27 cellular contexts compared by ENCODE assay signal in the genomic region with DNA sequence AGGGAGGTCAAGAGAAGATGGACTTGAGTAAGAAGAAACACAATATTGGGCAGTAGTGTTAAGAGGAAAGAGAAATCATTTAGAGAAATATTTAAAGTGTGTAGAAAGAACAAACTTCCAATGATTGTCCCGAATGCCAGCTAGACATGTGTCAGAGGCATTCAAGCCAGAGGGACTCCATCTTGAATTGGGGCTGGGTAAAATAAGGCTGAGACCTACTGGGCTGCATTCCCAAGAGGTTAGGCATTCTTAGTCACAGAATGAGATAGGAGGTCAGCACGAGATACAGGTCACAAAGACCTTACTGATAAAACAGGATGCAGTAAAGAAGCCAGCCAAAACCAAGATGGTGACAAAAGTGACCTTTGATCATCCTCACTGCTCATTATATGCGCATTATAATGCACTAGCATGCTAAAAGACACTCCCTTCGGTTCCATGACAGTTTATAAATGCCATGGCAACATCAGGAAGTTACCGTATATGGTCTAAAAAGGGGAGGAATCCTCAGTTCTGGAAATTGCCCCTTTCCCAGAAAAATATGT.
"Had no signal": no experiment of that assay in that cellular context is flagged by ENCODE, and none has a peak within 500 bp of the region (broad histone marks: within the 10 kb centered on the region; RNA-seq: fewer than 3 reads in every experiment).

No MANE protein-coding gene starts in this region.

- DNase-seq: activated CD4-positive, alpha-beta memory T cell treated with anti-CD3 and anti-CD28 coated beads for 36 hours; activated CD4-positive, alpha-beta T cell treated with anti-CD3 and anti-CD28 coated beads for 1 hour; activated CD4-positive, alpha-beta T cell treated with anti-CD3 and anti-CD28 coated beads for 4 hours; activated CD4-positive, alpha-beta T cell treated with anti-CD3 and anti-CD28 coated beads, Interleukin-2, amount 50 U/mL, for 1 hour; activated CD8-positive, alpha-beta memory T cell treated with anti-CD3 and anti-CD28 coated beads, Interleukin-2, amount 10 ng/mL, durations not matched to agents 7 days and 5 days; activated CD8-positive, alpha-beta memory T cell treated with anti-CD3 and anti-CD28 coated beads, Interleukin-2, amount 50 U/mL, for 4 hours; activated CD8-positive, alpha-beta T cell treated with anti-CD3 and anti-CD28 coated beads, Interleukin-2, amount 10 ng/mL, durations not matched to agents 7 days and 5 days; activated effector memory CD4-positive, alpha-beta T cell treated with anti-CD3 and anti-CD28 coated beads, Interleukin-2, amount 50 U/mL, for 16 hours; activated naive CD4-positive, alpha-beta T cell treated with anti-CD3 and anti-CD28 coated beads, Interleukin-2, amount 10 ng/mL, durations not matched to agents 7 days and 5 days; activated T-cell treated with anti-CD3 and anti-CD28 coated beads, Interleukin-2, amount 50 U/mL, for 1 hour; activated T-cell treated with anti-CD3 and anti-CD28 coated beads, Interleukin-2, amount 50 U/mL, for 48 hours; amniotic stem cell; anterior cingulate cortex; brain microvascular endothelial cell; cortex of kidney; dermis blood vessel endothelial cell; effector CD4-positive, alpha-beta T cell; effector memory CD8-positive, alpha-beta T cell; esophagus squamous epithelium; glutamatergic neuron; heart left ventricle; T-helper 2 cell had no signal

- H3K4me1 Mint-ChIP-seq: activated CD8-positive, alpha-beta memory T cell treated with anti-CD3 and anti-CD28 coated beads, Interleukin-2, amount 10 ng/mL, durations not matched to agents 7 days and 5 days; activated naive CD4-positive, alpha-beta T cell treated with anti-CD3 and anti-CD28 coated beads, Interleukin-2, amount 10 ng/mL, durations not matched to agents 7 days and 5 days; central memory CD8-positive, alpha-beta T cell; WTC11 had no signal

- H3K4me3 Mint-ChIP-seq: activated CD4-positive, alpha-beta memory T cell treated with anti-CD3 and anti-CD28 coated beads for 36 hours; activated CD8-positive, alpha-beta memory T cell treated with anti-CD3 and anti-CD28 coated beads, Interleukin-2, amount 10 ng/mL, durations not matched to agents 7 days and 5 days; activated CD8-positive, alpha-beta T cell treated with anti-CD3 and anti-CD28 coated beads, Interleukin-2, amount 10 ng/mL, durations not matched to agents 7 days and 5 days; activated naive CD4-positive, alpha-beta T cell treated with anti-CD3 and anti-CD28 coated beads, Interleukin-2, amount 10 ng/mL, durations not matched to agents 7 days and 5 days; activated naive CD8-positive, alpha-beta T cell; activated T-helper 1 cell treated with anti-CD3 and anti-CD28 coated beads, Interleukin-12 subunit alpha, Interleukin-12 subunit beta, Interleukin-2, Interleukin-4 antibody, amounts not matched to agents 30 ng/mL and 10 ng/mL and 1 ng/mL, durations not matched to agents 14 hours and 24 hours and 36 hours; central memory CD8-positive, alpha-beta T cell; effector memory CD8-positive, alpha-beta T cell; WTC11 had no signal

- H3K27ac Mint-ChIP-seq: activated CD4-positive, alpha-beta memory T cell treated with anti-CD3 and anti-CD28 coated beads for 36 hours; activated CD8-positive, alpha-beta memory T cell treated with anti-CD3 and anti-CD28 coated beads, Interleukin-2, amount 10 ng/mL, durations not matched to agents 7 days and 5 days; activated CD8-positive, alpha-beta T cell treated with anti-CD3 and anti-CD28 coated beads, Interleukin-2, amount 10 ng/mL, durations not matched to agents 7 days and 5 days; activated naive CD4-positive, alpha-beta T cell treated with anti-CD3 and anti-CD28 coated beads, Interleukin-2, amount 10 ng/mL, durations not matched to agents 7 days and 5 days; activated naive CD8-positive, alpha-beta T cell; activated T-helper 1 cell treated with anti-CD3 and anti-CD28 coated beads, Interleukin-12 subunit alpha, Interleukin-12 subunit beta, Interleukin-2, Interleukin-4 antibody, amounts not matched to agents 30 ng/mL and 10 ng/mL and 1 ng/mL, durations not matched to agents 14 hours and 24 hours and 36 hours; activated T-helper 2 cell treated with anti-CD3 and anti-CD28 coated beads, Interferon-gamma antibody, Interleukin-2, Interleukin-4, amounts not matched to agents 10 μg/mL and 5 μg/mL and 100 μg/mL, durations not matched to agents 14 hours and 24 hours and 36 hours; effector memory CD8-positive, alpha-beta T cell; WTC11 had no signal

- ATAC-seq: activated CD8-positive, alpha-beta memory T cell treated with anti-CD3 and anti-CD28 coated beads, Interleukin-2, amount 10 ng/mL, durations not matched to agents 7 days and 5 days; activated CD8-positive, alpha-beta T cell treated with anti-CD3 and anti-CD28 coated beads, Interleukin-2, amount 10 ng/mL, durations not matched to agents 7 days and 5 days; effector memory CD8-positive, alpha-beta T cell; heart left ventricle; WTC11 had no signal

- H3K36me3 Mint-ChIP-seq: activated CD4-positive, alpha-beta memory T cell treated with anti-CD3 and anti-CD28 coated beads for 36 hours; activated CD8-positive, alpha-beta memory T cell treated with anti-CD3 and anti-CD28 coated beads, Interleukin-2, amount 10 ng/mL, durations not matched to agents 7 days and 5 days; activated naive CD4-positive, alpha-beta T cell treated with anti-CD3 and anti-CD28 coated beads, Interleukin-2, amount 10 ng/mL, durations not matched to agents 7 days and 5 days; activated naive CD8-positive, alpha-beta T cell; WTC11 had no signal

- H3K9me3 Mint-ChIP-seq: activated CD4-positive, alpha-beta memory T cell treated with anti-CD3 and anti-CD28 coated beads for 36 hours; activated naive CD4-positive, alpha-beta T cell treated with anti-CD3 and anti-CD28 coated beads, Interleukin-2, amount 10 ng/mL, durations not matched to agents 7 days and 5 days; activated T-helper 1 cell treated with anti-CD3 and anti-CD28 coated beads, Interleukin-12 subunit alpha, Interleukin-12 subunit beta, Interleukin-2, Interleukin-4 antibody, amounts not matched to agents 30 ng/mL and 10 ng/mL and 1 ng/mL, durations not matched to agents 14 hours and 24 hours and 36 hours; activated T-helper 2 cell treated with anti-CD3 and anti-CD28 coated beads, Interferon-gamma antibody, Interleukin-2, Interleukin-4, amounts not matched to agents 10 μg/mL and 5 μg/mL and 100 μg/mL, durations not matched to agents 14 hours and 24 hours and 36 hours; central memory CD8-positive, alpha-beta T cell had no signal
